In the genomic region with DNA sequence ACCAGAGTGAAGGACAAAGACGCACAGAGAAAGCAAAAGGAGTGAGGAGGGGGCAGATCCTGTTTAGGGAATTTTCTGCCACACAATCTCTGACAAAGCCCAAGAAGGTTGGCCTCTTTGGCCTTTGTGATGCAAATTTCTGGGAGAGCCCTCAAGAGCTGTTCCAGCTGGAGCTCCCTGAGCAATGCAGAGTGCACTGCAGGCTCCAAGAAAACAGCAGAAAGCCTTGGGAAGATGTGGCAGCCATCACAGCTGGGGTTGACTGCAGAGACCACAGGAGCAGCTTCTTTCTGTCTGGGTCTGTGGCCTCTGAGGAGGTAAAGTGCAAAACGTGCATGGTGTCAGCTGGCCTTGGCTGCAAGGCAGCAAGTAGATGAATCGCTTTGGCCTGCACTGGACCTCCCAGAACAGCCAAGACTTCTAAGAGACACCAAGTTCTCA, we compare ENCODE assay signal across 16 cellular contexts.
DNase-seq lines count a peak whose midpoint lies in the region; ATAC-seq lines count a peak whose summit lies in the region.
"Had no signal": no experiment of that assay in that cellular context is flagged by ENCODE, and none has a peak within 500 bp of the region (broad histone marks: within the 10 kb centered on the region; RNA-seq: fewer than 3 reads in every experiment).

No MANE protein-coding gene starts in this region.

- no peak overlapping the region for H2AK5ac ChIP-seq in trophoblast cell (ENCODE audit: low read length)

- H3K4me1 ChIP-seq in HAP-1 = peaks cover 12% of the 10 kb centered on the region
- peaks cover 22% of the 10 kb centered on the region for H3K4me1 ChIP-seq in iPS-20b (ENCODE audit: insufficient read depth, low read length)
- H3K4me1 ChIP-seq in trophoblast cell (ENCODE audit: control insufficient read depth in 1 of 2, insufficient read depth in 2 of 2, low read length in 2 of 2) = peaks cover 3 to 7% of the 10 kb centered on the region in 2 experiments

- in situ Hi-C loops in HAP-1 (cut with MboI; ENCODE audit: low sequenced_read_pairs) = no loop called here

- no CpG with 5 or more reads among the region's 3 CpGs for WGBS in trophoblast cell (ENCODE audit: extremely low coverage, insufficient coverage, insufficient read length)

- H3K79me2 ChIP-seq in trophoblast cell (ENCODE audit: control insufficient read depth, insufficient read depth, low read length, poor library complexity) = no peaks in the 10 kb centered on the region

- H3K4me3 ChIP-seq in HAP-1 (no peak overlapping the region), iPS-20b (ENCODE audit: low read length) (peak overlapping the region; percentile 47), trophoblast cell (ENCODE audit: low read depth, low read length) (no peak overlapping the region)
- H3K4me3 ChIP-seq: tibial nerve had no signal

- no peak overlapping the region for H3K4ac ChIP-seq in trophoblast cell (ENCODE audit: low read depth, low read length)

- no peak overlapping the region for H2BK12ac ChIP-seq in trophoblast cell (ENCODE audit: low read length)

- no peaks in the 10 kb centered on the region for H3K27me3 ChIP-seq in HAP-1 (ENCODE audit: low read depth)
- H3K27me3 ChIP-seq in iPS-20b (ENCODE audit: insufficient read depth, low read length) = no peaks in the 10 kb centered on the region
- no peaks in the 10 kb centered on the region for H3K27me3 ChIP-seq in trophoblast cell (ENCODE audit: insufficient read depth, low read length)
- H3K27me3 ChIP-seq: tibial nerve had no signal

- no peak overlapping the region for H4K91ac ChIP-seq in trophoblast cell (ENCODE audit: low read depth, low read length)

- H3K23ac ChIP-seq in trophoblast cell (ENCODE audit: low read length) = no peak overlapping the region

- ATAC-seq in HG03571 (IDR thresholded peaks at IDR 0.05; ENCODE audit: unreplicated experiment) = no peak
- ATAC-seq: left colon had no signal

- H3K14ac ChIP-seq in trophoblast cell (ENCODE audit: low read length) = no peak overlapping the region

- H3K36me3 ChIP-seq in HAP-1 (replicated peaks) (no peaks in the 10 kb centered on the region), iPS-20b (ENCODE audit: insufficient read depth, low read depth, low read length) (no peaks in the 10 kb centered on the region), trophoblast cell (ENCODE audit: control insufficient read depth in 1 of 2, insufficient read depth in 2 of 2, low read length in 2 of 2) (peaks cover 0 to 2% of the 10 kb centered on the region in 2 experiments)

- H3K9ac ChIP-seq in iPS-20b (ENCODE audit: low read depth, low read length) (peak overlapping the region; percentile 80; the same call in 1 of the 2 replicates), trophoblast cell (ENCODE audit: low read length) (no peak overlapping the region)
- H3K9ac ChIP-seq: KMS-11 had no signal

- no peak overlapping the region for H3K4me2 ChIP-seq in trophoblast cell (ENCODE audit: low read length)
- H3K4me2 ChIP-seq: KMS-11 had no signal

- H3K79me1 ChIP-seq in trophoblast cell (ENCODE audit: low read length) = no peaks in the 10 kb centered on the region

- H3K27ac ChIP-seq in cingulate gyrus (ENCODE audit: low read depth, low read length) = peak overlapping the region; percentile 88
- peak overlapping the region; percentile 95 for H3K27ac ChIP-seq in iPS-20b (ENCODE audit: low read length)
- no peak overlapping the region for H3K27ac ChIP-seq in trophoblast cell (ENCODE audit: low read depth, low read length)
- H3K27ac ChIP-seq: KMS-11 had no signal

- H4K12ac ChIP-seq in trophoblast cell (ENCODE audit: low read depth, low read length) = no peak overlapping the region

- DNase-seq in HAP-1 (ENCODE audit: low spot score in 2 of 2) (peak; percentile 82 to 92), pons (ENCODE audit: low spot score) (peak; percentile 14), NCI-H1048 (lab: John Stamatoyannopoulos, UW) (no peak), DMS 273 treated with DMSO at 0.1 percent for 48 hours (lab: John Stamatoyannopoulos, UW) (no peak), trophoblast cell (no peak)
- DNase-seq: activated CD4-positive, alpha-beta T cell treated with anti-CD3 and anti-CD28 coated beads, Interleukin-2, amount 50 U/mL, for 4 hours; amygdala; NCI-H1694 treated with DMSO at 0.1 percent for 48 hours; NCI-H774; occipital lobe had no signal

- H3K9me3 ChIP-seq in HAP-1 (no peaks in the 10 kb centered on the region; the same call in 1 of the 2 replicates), iPS-20b (ENCODE audit: insufficient read depth, low read depth, low read length) (no peaks in the 10 kb centered on the region), trophoblast cell (ENCODE audit: insufficient read depth, low read depth, low read length) (peaks cover 1% of the 10 kb centered on the region)
- H3K9me3 ChIP-seq: tibial nerve had no signal

- no peak overlapping the region for H2BK5ac ChIP-seq in trophoblast cell (ENCODE audit: low read depth, low read length, poor library complexity)

- no peak overlapping the region for H2AFZ ChIP-seq in trophoblast cell (ENCODE audit: insufficient read depth, low read length, poor library complexity)

- no peak overlapping the region for H4K8ac ChIP-seq in trophoblast cell (ENCODE audit: low read depth, low read length)

- no peak overlapping the region for H3K18ac ChIP-seq in trophoblast cell (ENCODE audit: low read length)

- no peak overlapping the region for H2BK120ac ChIP-seq in trophoblast cell (ENCODE audit: insufficient read depth, low read length, poor library complexity)

Comparison
In these comparisons a context has a peak if more than half of its experiments do, and no peak if none do; other contexts are left out.
1. DNase-seq: peak in HAP-1 (2 of 2) and pons (single experiment); none in NCI-H1048 (single experiment), DMS 273 treated with DMSO at 0.1 percent for 48 hours (single experiment) and trophoblast cell (0 of 2).